14 cellular contexts compared by ENCODE assay signal in genomic region chr18:26356045-26356785, GRCh38.
DNase-seq lines count a peak whose midpoint lies in the region; ATAC-seq and FAIRE-seq lines count a peak whose summit lies in the region.
"Had no signal": no experiment of that assay in that cellular context is flagged by ENCODE, and none has a peak within 500 bp of the region (broad histone marks: within the 10 kb centered on the region; RNA-seq: fewer than 3 reads in every experiment).

No MANE protein-coding gene starts in this region.

- H3K14ac ChIP-seq in neuronal stem cell (ENCODE audit: low read length), result no peak overlapping the region

- no peak overlapping the region for H3K4ac ChIP-seq in neuronal stem cell (ENCODE audit: low read length)

- WGBS in GM23248 (ENCODE audit: low coverage in 1 of 2, low lambda C conversion rate in 2 of 2, missing lambda C conversion rate in 2 of 2), 2 experiments, result 90% methylated on average over 4 of the region's 4 CpGs
- WGBS in neuronal stem cell (ENCODE audit: extremely low coverage in 2 of 2, insufficient read length in 2 of 2, insufficient replicate concordance in 1 of 2), 2 donors, result no CpG with 5 or more reads among the region's 4 CpGs

- no peaks in the 10 kb centered on the region for H3F3A ChIP-seq in GM23248 (ENCODE audit: insufficient read depth)

- H3K36me3 ChIP-seq in GM23248 (ENCODE audit: low read depth), result no peaks in the 10 kb centered on the region
- no peaks in the 10 kb centered on the region for H3K36me3 ChIP-seq in neuronal stem cell (replicated peaks in 1 of 2; ENCODE audit: control insufficient read depth in 2 of 2, insufficient read depth in 2 of 2, low read length in 2 of 2)
- H3K36me3 ChIP-seq: breast epithelium, right atrium auricular region had no signal

- no peak overlapping the region for H2BK15ac ChIP-seq in neuronal stem cell (ENCODE audit: low read length)

- H4K91ac ChIP-seq in neuronal stem cell (ENCODE audit: low read depth, low read length, poor library complexity), result no peak overlapping the region

- H2AK5ac ChIP-seq in neuronal stem cell (ENCODE audit: low read depth, low read length), result no peak overlapping the region

- H3K9me3 ChIP-seq in GM23248 (ENCODE audit: low read depth), result no peaks in the 10 kb centered on the region
- no peaks in the 10 kb centered on the region for H3K9me3 ChIP-seq in neuronal stem cell (replicated peaks in 1 of 2; ENCODE audit: control insufficient read depth in 2 of 2, insufficient read depth in 1 of 2, low read depth in 1 of 2, low read length in 2 of 2)
- H3K9me3 ChIP-seq: breast epithelium, right atrium auricular region had no signal

- H2AFZ ChIP-seq in GM23248, result no peak overlapping the region
- H2AFZ ChIP-seq in neuronal stem cell (ENCODE audit: low read length), result no peak overlapping the region

- H3K4me1 ChIP-seq in GM23248 (ENCODE audit: insufficient read depth) (no peaks in the 10 kb centered on the region), neuronal stem cell (ENCODE audit: control insufficient read depth in 2 of 2, insufficient read depth in 1 of 2, low read depth in 1 of 2, low read length in 2 of 2) (no peaks in the 10 kb centered on the region)
- H3K4me1 ChIP-seq: breast epithelium, right atrium auricular region had no signal

- no peaks in the 10 kb centered on the region for H3K79me1 ChIP-seq in neuronal stem cell (ENCODE audit: low read depth, low read length)

- H3K9me2 ChIP-seq in GM23248 (ENCODE audit: insufficient read depth), result no peaks in the 10 kb centered on the region

- no peak overlapping the region for H2BK12ac ChIP-seq in neuronal stem cell (ENCODE audit: low read length)

- H3K9ac ChIP-seq in GM23248, result no peak overlapping the region
- H3K9ac ChIP-seq in neuronal stem cell (ENCODE audit: low read depth, low read length, poor library complexity), result no peak overlapping the region

- in situ Hi-C loops in GM23248 (cut with MboI), result no loop called here

- DNase-seq in GM18507 (ENCODE audit: extremely low spot score, insufficient read length, low read depth) (no peak), cerebellum (ENCODE audit: low spot score) (no peak), GM23248 (no peak), neuronal stem cell (ENCODE audit: low spot score) (no peak), dedifferentiated amniotic fluid mesenchymal stem cell (ENCODE audit: extremely low spot score) (no peak)
- DNase-seq: activated CD4-positive, alpha-beta T cell treated with anti-CD3 and anti-CD28 coated beads, Interleukin-2, amount 50 U/mL, for 4 hours; activated gamma-delta T cell treated with Interleukin-2 at 50 U/mL for 16 hours; DND-41; stimulated activated naive CD8-positive, alpha-beta T cell treated with anti-CD3 and anti-CD28 coated beads, Interleukin-15, amount 100 ng/mL, for 72 hours had no signal

- no peaks in the 10 kb centered on the region for H3K79me2 ChIP-seq in GM23248 (ENCODE audit: insufficient read depth)

- no peak overlapping the region for H3K18ac ChIP-seq in neuronal stem cell (ENCODE audit: low read length)

- peak; percentile 63 for FAIRE-seq in GM18507 (lab: Jason Lieb, UNC)

- H3K4me2 ChIP-seq in GM23248 (ENCODE audit: unreplicated experiment) (no peak overlapping the region), neuronal stem cell (ENCODE audit: insufficient read depth, low read length, poor library complexity, severe bottlenecking) (no peak overlapping the region)

- no peak overlapping the region for H3K23ac ChIP-seq in neuronal stem cell (ENCODE audit: low read depth, low read length, poor library complexity)

- no peak overlapping the region for H2BK120ac ChIP-seq in neuronal stem cell (ENCODE audit: low read depth, low read length)

- peak; percentile 44 for ATAC-seq in GM19468 (IDR thresholded peaks at IDR 0.05; ENCODE audit: extremely low read depth, unreplicated experiment)
- peak; percentile 66 for ATAC-seq in HG02852 (IDR thresholded peaks at IDR 0.05; ENCODE audit: unreplicated experiment)
- peak; percentile 66 for ATAC-seq in HG03565 (IDR thresholded peaks at IDR 0.05; ENCODE audit: unreplicated experiment)
- ATAC-seq: stimulated activated naive CD8-positive, alpha-beta T cell treated with anti-CD3 and anti-CD28 coated beads, Interleukin-15, amount 100 ng/mL, for 72 hours had no signal

- H3K27ac ChIP-seq in GM23248 (no peak overlapping the region), neuronal stem cell (replicated peaks; ENCODE audit: low read length) (no peak overlapping the region)
- H3K27ac ChIP-seq: breast epithelium, right atrium auricular region had no signal

- H3K4me3 ChIP-seq in GM23248, result no peak overlapping the region
- no peak overlapping the region for H3K4me3 ChIP-seq in neuronal stem cell (ENCODE audit: low read length in 2 of 2)
- H3K4me3 ChIP-seq: breast epithelium, right atrium auricular region had no signal

- H3K27me3 ChIP-seq in GM23248 (replicated peaks; ENCODE audit: insufficient read depth), result no peaks in the 10 kb centered on the region
- H3K27me3 ChIP-seq in neuronal stem cell (ENCODE audit: control insufficient read depth in 3 of 3, insufficient read depth in 3 of 3, low read depth in 1 of 3, low read length in 3 of 3), result no peaks in the 10 kb centered on the region
- H3K27me3 ChIP-seq: breast epithelium, right atrium auricular region had no signal

- H4K20me1 ChIP-seq in GM23248 (ENCODE audit: insufficient read depth), result no peaks in the 10 kb centered on the region

- no peak overlapping the region for H4K8ac ChIP-seq in neuronal stem cell (ENCODE audit: low read depth, low read length)

- H2BK5ac ChIP-seq in neuronal stem cell (ENCODE audit: low read length), result no peak overlapping the region
